28 cellular contexts compared by ENCODE assay signal in genomic region chr17:32385971-32386370, GRCh38.
"Had no signal": no experiment of that assay in that cellular context is flagged by ENCODE, and none has a peak within 500 bp of the region (broad histone marks: within the 10 kb centered on the region; RNA-seq: fewer than 3 reads in every experiment).

No MANE protein-coding gene starts in this region.

- ATAC-seq: esophagus mucosa; gastroesophageal sphincter; left ventricle myocardium superior; naive thymus-derived CD4-positive, alpha-beta T cell; sciatic nerve; stimulated activated memory B cell treated with anti-CD40 and anti-IgM and Interleukin-4, amounts not matched to agents 10 μg/mL and 1 μg/mL and 100 μg/mL, for 72 hours; upper lobe of right lung had no signal

- H2AFZ ChIP-seq: parathyroid adenoma had no signal

- H3K36me3 ChIP-seq: vagina had no signal

- H3K4me1 ChIP-seq: gastroesophageal sphincter, parathyroid adenoma, psoas muscle, spleen, testis, tibial nerve, upper lobe of right lung, vagina had no signal

- H3K4me3 ChIP-seq: dorsolateral prefrontal cortex, gastroesophageal sphincter, lung, psoas muscle, spleen, testis, tibial nerve, upper lobe of right lung, vagina had no signal

- H3K27ac Mint-ChIP-seq: stimulated activated memory B cell treated with anti-CD40 and anti-IgM and Interleukin-4, amounts not matched to agents 10 μg/mL and 1 μg/mL and 100 μg/mL, for 72 hours; stimulated activated naive CD8-positive, alpha-beta T cell treated with anti-CD3 and anti-CD28 coated beads, Interleukin-15, Interleukin-2, amounts not matched to agents 100 ng/mL and 50 ng/mL, for 24 hours had no signal

- H3K4me1 Mint-ChIP-seq: neural crest cell; stimulated activated memory B cell treated with anti-CD40 and anti-IgM and Interleukin-4, amounts not matched to agents 10 μg/mL and 1 μg/mL and 100 μg/mL, for 72 hours had no signal

- DNase-seq: cortex of kidney; dorsolateral prefrontal cortex; effector CD8-positive, alpha-beta T cell; glutamatergic neuron; kidney; left cardiac atrium; left ventricle myocardium superior; mesenchymal stem cell; naive thymus-derived CD4-positive, alpha-beta T cell; nucleus accumbens; psoas muscle; retina; spleen; stimulated activated CD4-positive, alpha-beta T cell treated with anti-CD3 and anti-CD28 coated beads, Interleukin-15, amount 100 ng/mL, for 24 hours; stimulated activated CD4-positive, alpha-beta T cell treated with anti-CD3 and anti-CD28 coated beads, Interleukin-1b, Interleukin-23, amount 100 ng/mL, for 48 hours; stimulated activated CD4-positive, alpha-beta T cell treated with anti-CD3 and anti-CD28 coated beads, Interleukin-4, amount 100 ng/mL, for 24 hours; testis; upper lobe of right lung had no signal

- H3K79me2 ChIP-seq: parathyroid adenoma had no signal

- H3K9me3 Mint-ChIP-seq: neural crest cell; stimulated activated memory B cell treated with anti-CD40 and anti-IgM and Interleukin-4, amounts not matched to agents 10 μg/mL and 1 μg/mL and 100 μg/mL, for 72 hours; stimulated activated naive CD8-positive, alpha-beta T cell treated with anti-CD3 and anti-CD28 coated beads, Interleukin-15, Interleukin-2, amounts not matched to agents 100 ng/mL and 50 ng/mL, for 24 hours had no signal

- H3K4me3 Mint-ChIP-seq: naive thymus-derived CD4-positive, alpha-beta T cell; neural crest cell; stimulated activated memory B cell treated with anti-CD40 and anti-IgM and Interleukin-4, amounts not matched to agents 10 μg/mL and 1 μg/mL and 100 μg/mL, for 72 hours; stimulated activated naive CD8-positive, alpha-beta T cell treated with anti-CD3 and anti-CD28 coated beads, Interleukin-15, Interleukin-2, amounts not matched to agents 100 ng/mL and 50 ng/mL, for 24 hours had no signal

- H3K27me3 Mint-ChIP-seq: naive thymus-derived CD4-positive, alpha-beta T cell; stimulated activated memory B cell treated with anti-CD40 and anti-IgM and Interleukin-4, amounts not matched to agents 10 μg/mL and 1 μg/mL and 100 μg/mL, for 72 hours; stimulated activated naive CD8-positive, alpha-beta T cell treated with anti-CD3 and anti-CD28 coated beads, Interleukin-15, Interleukin-2, amounts not matched to agents 100 ng/mL and 50 ng/mL, for 24 hours had no signal

- H3K27me3 ChIP-seq: dorsolateral prefrontal cortex, gastroesophageal sphincter, spleen, testis, tibial nerve, upper lobe of right lung, vagina had no signal

- H3K9ac ChIP-seq: parathyroid adenoma had no signal

- H3K9me3 ChIP-seq: gastroesophageal sphincter, psoas muscle, spleen, testis, tibial nerve, upper lobe of right lung, vagina had no signal

- H3K27ac ChIP-seq: dorsolateral prefrontal cortex, gastroesophageal sphincter, parathyroid adenoma, psoas muscle, spleen, testis, tibial nerve, upper lobe of right lung, vagina had no signal
